Comparison of ENCODE assay signal across 8 cellular contexts in genomic region chr5:56415356-56415765, GRCh38.
DNase-seq lines count a peak whose midpoint lies in the region; ATAC-seq and TF ChIP-seq lines count a peak whose summit lies in the region.

No MANE protein-coding gene starts in this region.

- H3K4me2 ChIP-seq in mesendoderm (ENCODE audit: low read length): no peak overlapping the region

- H2BK120ac ChIP-seq in mesendoderm (ENCODE audit: low read depth, low read length): no peak overlapping the region

- H2BK5ac ChIP-seq in mesendoderm (ENCODE audit: low read length): no peak overlapping the region

- no peak overlapping the region for H4K8ac ChIP-seq in mesendoderm (ENCODE audit: low read depth, low read length)

- no peaks in the 10 kb centered on the region for H3K79me2 ChIP-seq in mesendoderm (ENCODE audit: control insufficient read depth, insufficient read depth, low read length)

- CTCF ChIA-PET in naive thymus-derived CD4-positive, alpha-beta T cell (lab: Charles Lee): interaction anchor here (0.6 kb wide), 1 partner anchor 161 kb away, joined by 3 read pairs; no protein-coding TSS in a partner anchor

- in situ Hi-C loops in G401 (cut with HindIII; ENCODE audit: low sequenced_read_pairs): no loop called here

- DNase-seq in EL: peak; percentile 76
- DNase-seq in HS-27A (ENCODE audit: low read depth): peak; percentile 9
- DNase-seq in cardiac fibroblast (ENCODE audit: low read depth in 2 of 2): peak; percentile 67 to 76
- DNase-seq in naive thymus-derived CD4-positive, alpha-beta T cell: no peak
- DNase-seq in stimulated activated CD4-positive, alpha-beta T cell treated with anti-CD3 and anti-CD28 coated beads, Interleukin-15, amount 100 ng/mL, for 24 hours: no peak
- DNase-seq in G401 (ENCODE audit: low spot score): no peak
- no peak for DNase-seq in mesendoderm

- H2AK5ac ChIP-seq in mesendoderm (ENCODE audit: low read length): no peak overlapping the region

- H3K18ac ChIP-seq in mesendoderm (ENCODE audit: low read length): no peak overlapping the region

- H3K23ac ChIP-seq in mesendoderm (ENCODE audit: low read length): no peak overlapping the region

- H3K9me3 ChIP-seq in naive thymus-derived CD4-positive, alpha-beta T cell (ENCODE audit: control insufficient read depth in 2 of 3, low read length in 3 of 3): no peaks in the 10 kb centered on the region

- peaks cover 11 to 32% (median 22%) of the 10 kb centered on the region in 7 donors for H3K4me1 Mint-ChIP-seq in naive thymus-derived CD4-positive, alpha-beta T cell

- H3K27me3 ChIP-seq in naive thymus-derived CD4-positive, alpha-beta T cell (ENCODE audit: control insufficient read depth in 2 of 2, insufficient read depth in 2 of 2, low read length in 2 of 2): no peaks in the 10 kb centered on the region
- no peaks in the 10 kb centered on the region for H3K27me3 ChIP-seq in mesendoderm (ENCODE audit: insufficient read depth, low read length, poor library complexity)

- no peak overlapping the region for H3K27ac ChIP-seq in naive thymus-derived CD4-positive, alpha-beta T cell (ENCODE audit: low read depth, low read length)
- no peak overlapping the region for H3K27ac ChIP-seq in mesendoderm (ENCODE audit: low read depth, low read length)

- no peaks in the 10 kb centered on the region for H3K27me3 Mint-ChIP-seq in naive thymus-derived CD4-positive, alpha-beta T cell

- no peak overlapping the region for H2BK15ac ChIP-seq in mesendoderm (replicated peaks; ENCODE audit: low read depth)

- ATAC-seq in GM21423 (IDR thresholded peaks at IDR 0.05; ENCODE audit: unreplicated experiment): peak; percentile 78
- ATAC-seq in naive thymus-derived CD4-positive, alpha-beta T cell: peak; percentile 81

- H3K4me3 Mint-ChIP-seq in naive thymus-derived CD4-positive, alpha-beta T cell: no peak overlapping the region

- TF ChIP-seq CTCF in cardiac fibroblast (IDR thresholded peaks at IDR 0.05; ENCODE audit: low read depth, low read length): no peak

- no peaks in the 10 kb centered on the region for H3K79me1 ChIP-seq in mesendoderm (ENCODE audit: low read length)

- peaks cover 0 to 10% (median 4%) of the 10 kb centered on the region in 5 donors for H3K36me3 Mint-ChIP-seq in naive thymus-derived CD4-positive, alpha-beta T cell

- H3K56ac ChIP-seq in mesendoderm (ENCODE audit: low read length): no peak overlapping the region

- H3K27ac Mint-ChIP-seq in naive thymus-derived CD4-positive, alpha-beta T cell: peak overlapping the region in 1 of 9 donors; percentile 4

- H3K9ac ChIP-seq in mesendoderm (ENCODE audit: low read length): no peak overlapping the region

- intact Hi-C loops in naive thymus-derived CD4-positive, alpha-beta T cell (cut with micrococcal nuclease): no loop called here

- H4K5ac ChIP-seq in mesendoderm (ENCODE audit: low read length): no peak overlapping the region

- no peak overlapping the region for H3K4me3 ChIP-seq in cardiac fibroblast (replicated peaks in 1 of 2; ENCODE audit: low read depth in 2 of 2, low read length in 2 of 2)
- no peak overlapping the region for H3K4me3 ChIP-seq in naive thymus-derived CD4-positive, alpha-beta T cell (ENCODE audit: low read length)
- H3K4me3 ChIP-seq in mesendoderm (ENCODE audit: low read length): no peak overlapping the region

- H3K4me1 ChIP-seq in naive thymus-derived CD4-positive, alpha-beta T cell (ENCODE audit: control insufficient read depth in 2 of 2, insufficient read depth in 2 of 2, low read length in 2 of 2): no peaks in the 10 kb centered on the region
- no peaks in the 10 kb centered on the region for H3K4me1 ChIP-seq in mesendoderm (ENCODE audit: control insufficient read depth, low read depth, low read length)

- POLR2A ChIA-PET in naive thymus-derived CD4-positive, alpha-beta T cell (lab: Charles Lee): interaction anchor here (1.0 kb wide), 2 partner anchors 13 to 255 kb away, joined by 3 read pairs; no protein-coding TSS in a partner anchor

- H3K9me3 Mint-ChIP-seq in naive thymus-derived CD4-positive, alpha-beta T cell: peaks cover 3 to 28% (median 17%) of the 10 kb centered on the region in 11 donors

- H3K36me3 ChIP-seq in naive thymus-derived CD4-positive, alpha-beta T cell (ENCODE audit: control insufficient read depth in 2 of 3, insufficient read depth in 3 of 3, low read length in 3 of 3): no peaks in the 10 kb centered on the region
- H3K36me3 ChIP-seq in mesendoderm (ENCODE audit: control insufficient read depth, insufficient read depth, low read length): no peaks in the 10 kb centered on the region

- no peak overlapping the region for H3K4ac ChIP-seq in mesendoderm (ENCODE audit: low read depth, low read length)

- WGBS in mesendoderm (ENCODE audit: extremely low coverage, insufficient coverage, low lambda C conversion rate): no CpG with 5 or more reads among the region's 3 CpGs

Comparison
In these comparisons a context has a peak if more than half of its experiments do, and no peak if none do; other contexts are left out.
1. DNase-seq: peak in EL (single experiment), HS-27A (single experiment) and cardiac fibroblast (2 of 2); none in naive thymus-derived CD4-positive, alpha-beta T cell (0 of 9), stimulated activated CD4-positive, alpha-beta T cell treated with anti-CD3 and anti-CD28 coated beads, Interleukin-15, amount 100 ng/mL, for 24 hours (single experiment), G401 (single experiment) and mesendoderm (single experiment).